Comparison of ENCODE assay signal across 21 cellular contexts in genomic region chr7:142460402-142461117, GRCh38.
DNase-seq lines count a peak whose midpoint lies in the region; ATAC-seq lines count a peak whose summit lies in the region.
"Had no signal": no experiment of that assay in that cellular context is flagged by ENCODE, and none has a peak within 500 bp of the region (broad histone marks: within the 10 kb centered on the region; RNA-seq: fewer than 3 reads in every experiment).

No MANE protein-coding gene starts in this region.

- no peak overlapping the region for H2BK5ac ChIP-seq in mesenchymal stem cell (ENCODE audit: low read depth, low read length, poor library complexity, severe bottlenecking)

- no peak for ATAC-seq in GM19452 (IDR thresholded peaks at IDR 0.05; ENCODE audit: unreplicated experiment)

- H3K14ac ChIP-seq in mesenchymal stem cell (ENCODE audit: low read length in 2 of 2): no peak overlapping the region

- peak overlapping the region; percentile 44; the same call in 1 of the 2 replicates for H3K4me2 ChIP-seq in BLaER1
- H3K4me2 ChIP-seq in mesenchymal stem cell (ENCODE audit: low read length, poor library complexity, severe bottlenecking): no peak overlapping the region

- no peak overlapping the region for H3K4ac ChIP-seq in mesenchymal stem cell (ENCODE audit: low read depth in 1 of 2, low read length in 2 of 2)

- no peak overlapping the region for H3K18ac ChIP-seq in mesenchymal stem cell (ENCODE audit: low read depth in 1 of 2, low read length in 2 of 2)

- no peaks in the 10 kb centered on the region for H3K36me3 ChIP-seq in BLaER1
- no peaks in the 10 kb centered on the region for H3K36me3 ChIP-seq in adipocyte (ENCODE audit: control insufficient read depth, insufficient read depth, low read length, severe bottlenecking)
- H3K36me3 ChIP-seq in mesenchymal stem cell (ENCODE audit: control insufficient read depth in 1 of 2, insufficient read depth in 2 of 2, low read depth in 1 of 2, low read length in 2 of 2): no peaks in the 10 kb centered on the region
- H3K36me3 ChIP-seq: ascending aorta, esophagus squamous epithelium, left ventricle myocardium inferior, stomach had no signal

- H3K23ac ChIP-seq in mesenchymal stem cell (ENCODE audit: low read length in 2 of 2): no peak overlapping the region

- H4K8ac ChIP-seq in mesenchymal stem cell (ENCODE audit: low read length): no peak overlapping the region

- H2BK15ac ChIP-seq in mesenchymal stem cell (ENCODE audit: low read depth, poor library complexity, severe bottlenecking): no peak overlapping the region

- H2AFZ ChIP-seq in mesenchymal stem cell (ENCODE audit: low read depth, low read length): no peak overlapping the region

- H3K27me3 ChIP-seq in BLaER1 (no peaks in the 10 kb centered on the region), adipocyte (replicated peaks; ENCODE audit: control insufficient read depth, insufficient read depth, low read length) (no peaks in the 10 kb centered on the region), mesenchymal stem cell (ENCODE audit: control insufficient read depth in 1 of 2, insufficient read depth in 1 of 2, low read length in 2 of 2) (no peaks in the 10 kb centered on the region)
- H3K27me3 ChIP-seq: ascending aorta had no signal

- H3K79me1 ChIP-seq in mesenchymal stem cell (replicated peaks; ENCODE audit: low read length, poor library complexity, severe bottlenecking): no peaks in the 10 kb centered on the region

- H3K27ac ChIP-seq in BLaER1 (no peak overlapping the region), mesenchymal stem cell (ENCODE audit: low read length, poor library complexity, severe bottlenecking) (no peak overlapping the region)
- H3K27ac ChIP-seq: ascending aorta, esophagus squamous epithelium, left ventricle myocardium inferior, stomach had no signal

- no peaks in the 10 kb centered on the region for H3K9me3 ChIP-seq in BLaER1
- no peaks in the 10 kb centered on the region for H3K9me3 ChIP-seq in adipocyte (ENCODE audit: control insufficient read depth, low read length)
- no peaks in the 10 kb centered on the region for H3K9me3 ChIP-seq in mesenchymal stem cell (ENCODE audit: control insufficient read depth, low read length)
- H3K9me3 ChIP-seq: ascending aorta, esophagus squamous epithelium, left ventricle myocardium inferior, stomach had no signal

- no peaks in the 10 kb centered on the region for H4K20me1 ChIP-seq in BLaER1

- H3K4me1 ChIP-seq in BLaER1 (peaks cover 58% of the 10 kb centered on the region), adipocyte (ENCODE audit: control insufficient read depth, insufficient read depth, low read length) (peaks cover 22% of the 10 kb centered on the region), mesenchymal stem cell (ENCODE audit: control insufficient read depth, insufficient read depth, low read depth, low read length) (peaks cover 2% of the 10 kb centered on the region)
- H3K4me1 ChIP-seq: ascending aorta had no signal

- H2AK5ac ChIP-seq in mesenchymal stem cell (ENCODE audit: low read length, severe bottlenecking): no peak overlapping the region

- H3K4me3 ChIP-seq in BLaER1 (no peak overlapping the region), adipocyte (ENCODE audit: low read length) (no peak overlapping the region), mesenchymal stem cell (ENCODE audit: insufficient read depth in 1 of 2, low read depth in 1 of 2, low read length in 2 of 2) (no peak overlapping the region)
- H3K4me3 ChIP-seq: ascending aorta, esophagus squamous epithelium, left ventricle myocardium inferior, stomach had no signal

- no peak overlapping the region for H3K9ac ChIP-seq in BLaER1
- no peak overlapping the region for H3K9ac ChIP-seq in adipocyte (ENCODE audit: low read length)
- H3K9ac ChIP-seq in mesenchymal stem cell (ENCODE audit: low read length): peak overlapping the region; percentile 37

- no peak overlapping the region for H2BK12ac ChIP-seq in mesenchymal stem cell (ENCODE audit: low read length in 2 of 2)

- DNase-seq in ELR (ENCODE audit: low read depth): peak; percentile 36
- DNase-seq in adipocyte (ENCODE audit: low read depth): peak; percentile 43
- DNase-seq in mesenchymal stem cell: no peak
- DNase-seq in activated gamma-delta T cell (lab: John Stamatoyannopoulos, UW): no peak
- no peak for DNase-seq in anterior cingulate cortex (lab: John Stamatoyannopoulos, UW)
- no peak for DNase-seq in NK-92 treated with Interleukin-12 subunit alpha and Interleukin-12 subunit beta, amount 100 ng/mL, for 24 hours (lab: John Stamatoyannopoulos, UW)
- DNase-seq: effector memory CD4-positive, alpha-beta T cell; esophagus squamous epithelium; head of caudate nucleus; Karpas-422; left ventricle myocardium inferior; midbrain; NCI-H1092; NCI-H510A; RPMI8226; small intestine; stimulated activated CD4-positive, alpha-beta T cell treated with anti-CD3 and anti-CD28 coated beads, Interleukin-2, amount 100 ng/mL, for 48 hours; stomach had no signal

- H2BK120ac ChIP-seq in mesenchymal stem cell (ENCODE audit: low read depth, low read length): no peak overlapping the region

- 78% methylated on average over 6 of the region's 7 CpGs for WGBS in mesenchymal stem cell

- no peak overlapping the region for H4K91ac ChIP-seq in mesenchymal stem cell (ENCODE audit: low read length)

Comparison
In these comparisons a context has a peak if more than half of its experiments do, and no peak if none do; other contexts are left out.
1. DNase-seq: peak in ELR (single experiment) and adipocyte (single experiment); none in mesenchymal stem cell (single experiment), activated gamma-delta T cell (single experiment), anterior cingulate cortex (0 of 58) and NK-92 treated with Interleukin-12 subunit alpha and Interleukin-12 subunit beta, amount 100 ng/mL, for 24 hours (single experiment).